In the genomic region with DNA sequence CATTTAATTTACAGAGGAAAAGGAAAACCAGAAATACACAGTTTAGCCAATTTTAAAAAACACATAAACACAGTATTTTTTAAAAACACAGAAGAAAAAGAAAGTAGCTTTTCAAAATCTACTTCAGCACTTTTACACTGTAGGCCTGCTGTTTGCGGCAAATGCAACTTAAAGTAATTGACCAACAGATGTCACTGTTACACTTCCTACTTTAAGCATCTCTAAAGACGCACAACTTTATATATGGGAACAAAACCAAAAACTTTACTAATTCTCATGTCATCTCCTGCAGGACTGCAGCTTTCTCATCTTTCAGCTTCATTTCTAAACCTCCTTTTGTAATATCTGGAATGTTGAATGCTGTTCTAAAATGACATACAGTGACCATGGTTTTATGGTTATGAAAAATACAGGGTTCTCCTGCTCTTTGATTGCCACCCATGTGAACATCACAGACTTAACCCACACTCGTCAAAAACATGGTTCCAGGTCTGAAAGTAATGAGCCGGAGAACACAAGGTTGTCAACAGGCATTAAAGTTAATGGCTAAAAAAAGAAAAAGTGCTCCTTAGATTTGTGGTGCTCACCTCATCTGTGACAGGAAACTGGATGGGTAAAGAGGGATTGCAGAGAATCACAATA, we compare ENCODE assay signal across 8 cellular contexts.
DNase-seq lines count a peak whose midpoint lies in the region; ATAC-seq and TF ChIP-seq lines count a peak whose summit lies in the region.

No MANE protein-coding gene starts in this region.

- CTCF ChIA-PET in HEK293T (lab: Yijun Ruan, JAX): interaction anchor here (0.5 to 2.2 kb wide), 8 partner anchors 17 to 197 kb away, joined by 3 to 14 read pairs (median 3); no protein-coding TSS in a partner anchor

- in situ Hi-C loops in Caki2 (cut with HindIII; ENCODE audit: low pct_unique_long_range_greater_than_20kb, low sequenced_read_pairs): no loop called here

- ATAC-seq in HG02759 (IDR thresholded peaks at IDR 0.05; ENCODE audit: unreplicated experiment): no peak
- no peak for ATAC-seq in GM18909 (IDR thresholded peaks at IDR 0.05; ENCODE audit: poor library complexity, unreplicated experiment)
- no peak for ATAC-seq in HG02973 (IDR thresholded peaks at IDR 0.05; ENCODE audit: unreplicated experiment)

- POLR2A ChIA-PET in HEK293T (lab: Yijun Ruan, JAX): no interaction called here

- peak; percentile 30 for DNase-seq in Caki2 (ENCODE audit: low read depth)
- peak; percentile 16 for DNase-seq in HEK293T (ENCODE audit: extremely low spot score)
- DNase-seq in SHP77 treated with DMSO at 0.1 percent for 48 hours (lab: John Stamatoyannopoulos, UW): peak; percentile 6
- peak; percentile 87 for DNase-seq in fibroblast of gingiva (ENCODE audit: low read depth)
- peak; percentile 24 for DNase-seq in pulmonary artery endothelial cell (ENCODE audit: low read depth, low spot score)

TF ChIP-seq in HEK293T, 16 proteins besides CTCF, POLR2A, EP300 and RAD21:
- TF ChIP-seq FOXM1 (IDR thresholded peaks at IDR 0.05; ENCODE audit: borderline replicate concordance) (no peak), CTBP1 (IDR thresholded peaks at IDR 0.05; ENCODE audit: borderline replicate concordance) (no peak), FOXA1 (IDR thresholded peaks at IDR 0.05) (no peak), L3MBTL2 (conservative IDR thresholded peaks at IDR 0.05) (no peak), NFRKB (IDR thresholded peaks at IDR 0.05) (no peak), LEF1 (IDR thresholded peaks at IDR 0.05; ENCODE audit: borderline replicate concordance) (no peak), BHLHE40 (IDR thresholded peaks at IDR 0.05; ENCODE audit: borderline replicate concordance) (no peak), TARDBP (IDR thresholded peaks at IDR 0.05) (no peak), FOXK2 (IDR thresholded peaks at IDR 0.05) (no peak), HDGF (IDR thresholded peaks at IDR 0.05; ENCODE audit: borderline replicate concordance) (no peak), SUZ12 (IDR thresholded peaks at IDR 0.05) (no peak), ELF4 (IDR thresholded peaks at IDR 0.05) (no peak), ZNF384 (IDR thresholded peaks at IDR 0.05) (no peak), ARNT (IDR thresholded peaks at IDR 0.05) (no peak), SP1 (IDR thresholded peaks at IDR 0.05) (no peak)
- TF ChIP-seq, protein P1, sequence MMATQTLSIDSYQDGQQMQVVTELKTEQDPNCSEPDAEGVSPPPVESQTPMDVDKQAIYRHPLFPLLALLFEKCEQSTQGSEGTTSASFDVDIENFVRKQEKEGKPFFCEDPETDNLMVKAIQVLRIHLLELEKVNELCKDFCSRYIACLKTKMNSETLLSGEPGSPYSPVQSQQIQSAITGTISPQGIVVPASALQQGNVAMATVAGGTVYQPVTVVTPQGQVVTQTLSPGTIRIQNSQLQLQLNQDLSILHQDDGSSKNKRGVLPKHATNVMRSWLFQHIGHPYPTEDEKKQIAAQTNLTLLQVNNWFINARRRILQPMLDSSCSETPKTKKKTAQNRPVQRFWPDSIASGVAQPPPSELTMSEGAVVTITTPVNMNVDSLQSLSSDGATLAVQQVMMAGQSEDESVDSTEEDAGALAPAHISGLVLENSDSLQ (IDR thresholded peaks at IDR 0.05): no peak

Comparison
In these comparisons a context has a peak if more than half of its experiments do, and no peak if none do; other contexts are left out.
1. DNase-seq: peak in every context shown above with its lines; median percentile 87 in fibroblast of gingiva; 30 in Caki2; 24 in pulmonary artery endothelial cell; 16 in HEK293T; 6 in SHP77 treated with DMSO at 0.1 percent for 48 hours.